ENCODE assay signal across 9 cellular contexts in genomic region chr3:192850501-192850981, GRCh38.
DNase-seq lines count a peak whose midpoint lies in the region; ATAC-seq, FAIRE-seq and TF ChIP-seq lines count a peak whose summit lies in the region.
"Had no signal": no experiment of that assay in that cellular context is flagged by ENCODE, and none has a peak within 500 bp of the region (broad histone marks: within the 10 kb centered on the region; RNA-seq: fewer than 3 reads in every experiment).

No MANE protein-coding gene starts in this region.

- no peaks in the 10 kb centered on the region for H3K9me3 ChIP-seq in HepG2 (ENCODE audit: low read length)
- H3K9me3 ChIP-seq in kidney (ENCODE audit: control insufficient read depth in 1 of 2, low read length in 2 of 2): peaks cover 0 to 3% of the 10 kb centered on the region in 2 donors

- peaks cover 28% of the 10 kb centered on the region for H3K4me1 ChIP-seq in HepG2 (ENCODE audit: insufficient read depth, low read length)
- H3K4me1 ChIP-seq in kidney (ENCODE audit: control insufficient read depth in 1 of 2, insufficient read depth in 1 of 2, low read depth in 1 of 2, low read length in 2 of 2): peaks cover 14 to 16% of the 10 kb centered on the region in 2 donors

- H3K36me3 ChIP-seq in HepG2 (replicated peaks in 1 of 2; ENCODE audit: control insufficient read depth in 1 of 2, insufficient read depth in 2 of 2, low read length in 2 of 2) (no peaks in the 10 kb centered on the region), kidney (ENCODE audit: control insufficient read depth in 1 of 2, insufficient read depth in 2 of 2, low read length in 2 of 2) (no peaks in the 10 kb centered on the region)

- intact Hi-C loops in HepG2 (cut with micrococcal nuclease; ENCODE audit: unreplicated experiment) (loop anchor here (10.0 kb wide), 1 partner anchor 64 kb away; the partner anchor contains the start of gene MB21D2), kidney (cut with DNase I) (no loop called here)

- H3K79me2 ChIP-seq in HepG2 (ENCODE audit: insufficient read depth, low read length): no peaks in the 10 kb centered on the region

- H3K4me3 ChIP-seq in HepG2 (replicated peaks in 1 of 3; ENCODE audit: insufficient read depth in 1 of 3, low read depth in 2 of 3, low read length in 3 of 3) (peak overlapping the region in 2 of 3 experiments; percentile 14 to 35; a peak in 2 of 6 replicates), kidney (ENCODE audit: low read length in 2 of 2) (no peak overlapping the region)

- FAIRE-seq in HepG2 (lab: Jason Lieb, UNC) (peak; percentile 60), kidney (lab: Jason Lieb, UNC) (no peak), D721Med (lab: Jason Lieb, UNC) (no peak)

- POLR2A ChIA-PET in HepG2 (lab: Yijun Ruan, JAX): no interaction called here

- H3K27ac ChIP-seq in HepG2 (ENCODE audit: extremely low read length, insufficient read depth, low read length): no peak overlapping the region
- H3K27ac ChIP-seq in kidney (ENCODE audit: low read depth in 2 of 2, low read length in 2 of 2): peak overlapping the region in 1 of 2 donors; percentile 27

- TF ChIP-seq RAD21 in HepG2 (CRISPR knock-in tag; IDR thresholded peaks at IDR 0.05): no peak

- H3K27me3 ChIP-seq in HepG2 (ENCODE audit: control insufficient read depth in 1 of 2, insufficient read depth in 2 of 2, low read length in 2 of 2): no peaks in the 10 kb centered on the region

- 1% methylated on average over 10 of the region's 11 CpGs for WGBS in HepG2 (ENCODE audit: low lambda C conversion rate)

- H3K4me2 ChIP-seq in HepG2 (ENCODE audit: low read depth, low read length): peak overlapping the region; percentile 60

- peaks cover 12% of the 10 kb centered on the region; the same call in 1 of the 2 replicates for H4K20me1 ChIP-seq in HepG2 (ENCODE audit: insufficient read depth, low read length)

- no peak for TF ChIP-seq EP300 in HepG2 (IDR thresholded peaks at IDR 0.05; ENCODE audit: low read depth in 2 of 2, low read length in 2 of 2)
- TF ChIP-seq EP300 in HepG2 (CRISPR knock-in tag; IDR thresholded peaks at IDR 0.05; ENCODE audit: borderline replicate concordance): no peak

- peak; percentile 65 for ATAC-seq in GM19372 (IDR thresholded peaks at IDR 0.05; ENCODE audit: low read depth, unreplicated experiment)
- peak; percentile 73 for ATAC-seq in HG03442 (IDR thresholded peaks at IDR 0.05; ENCODE audit: unreplicated experiment)
- peak; percentile 91 for ATAC-seq in HepG2

- H2AFZ ChIP-seq in HepG2 (ENCODE audit: low read length): no peak overlapping the region

- DNase-seq in A172 (ENCODE audit: low spot score) (peak; percentile 67), HepG2 (ENCODE audit: low spot score) (peak; percentile 47), kidney (no peak), midbrain (lab: John Stamatoyannopoulos, UW) (no peak), D721Med (ENCODE audit: insufficient read length, low spot score) (no peak)
- peak; percentile 57 to 69 for DNase-seq in activated CD4-positive, alpha-beta T cell treated with anti-CD3 and anti-CD28 coated beads, Interleukin-2, amount 50 U/mL, for 48 hours
- DNase-seq: DND-41 had no signal

- no peak for TF ChIP-seq POLR2A in HepG2 (IDR thresholded peaks at IDR 0.05; ENCODE audit: insufficient read depth in 1 of 2, low read depth in 2 of 2, low read length in 2 of 2)

- CTCF ChIA-PET in HepG2 (lab: Yijun Ruan, JAX; ENCODE audit: low intra/inter-chr PET ratio, low total read pairs): no interaction called here

- TF ChIP-seq CTCF in HepG2 (CRISPR knock-in tag; IDR thresholded peaks at IDR 0.05): no peak
- no peak for TF ChIP-seq CTCF in kidney (IDR thresholded peaks at IDR 0.05; ENCODE audit: borderline replicate concordance, extremely low read depth, insufficient read depth)
- TF ChIP-seq CTCF in D721Med (IDR thresholded peaks at IDR 0.05; ENCODE audit: insufficient read depth, missing control alignments): no peak

- in situ Hi-C loops in HepG2 (cut with HindIII; ENCODE audit: extremely low pct_ligation_motif_present, low pct_unique_long_range_greater_than_20kb): no loop called here

- BruUV-seq in HepG2 (replicated peaks; lab: Mats Ljungman, UMichigan): no TSS peak

- peak overlapping the region; percentile 17 for H3K9ac ChIP-seq in HepG2 (ENCODE audit: insufficient read depth, low read depth, low read length)
- no peak overlapping the region for H3K9ac ChIP-seq in kidney (ENCODE audit: low read length in 2 of 2)

TF ChIP-seq in HepG2, 621 proteins besides CTCF, POLR2A, EP300 and RAD21:
- no peak for TF ChIP-seq SRF (IDR thresholded peaks at IDR 0.05; ENCODE audit: low read depth, low read length)
- TF ChIP-seq SALL1 (CRISPR knock-in tag; IDR thresholded peaks at IDR 0.05): peak; percentile 22; the same call in 1 of the 2 replicates
- TF ChIP-seq ZNF598 (CRISPR knock-in tag; IDR thresholded peaks at IDR 0.05; ENCODE audit: borderline replicate concordance): no peak
- peak; percentile 10 for TF ChIP-seq SKI (IDR thresholded peaks at IDR 0.05; ENCODE audit: partially characterized antibody)
- TF ChIP-seq ZNF33B (CRISPR knock-in tag; IDR thresholded peaks at IDR 0.05): no peak
- TF ChIP-seq, protein P1, sequence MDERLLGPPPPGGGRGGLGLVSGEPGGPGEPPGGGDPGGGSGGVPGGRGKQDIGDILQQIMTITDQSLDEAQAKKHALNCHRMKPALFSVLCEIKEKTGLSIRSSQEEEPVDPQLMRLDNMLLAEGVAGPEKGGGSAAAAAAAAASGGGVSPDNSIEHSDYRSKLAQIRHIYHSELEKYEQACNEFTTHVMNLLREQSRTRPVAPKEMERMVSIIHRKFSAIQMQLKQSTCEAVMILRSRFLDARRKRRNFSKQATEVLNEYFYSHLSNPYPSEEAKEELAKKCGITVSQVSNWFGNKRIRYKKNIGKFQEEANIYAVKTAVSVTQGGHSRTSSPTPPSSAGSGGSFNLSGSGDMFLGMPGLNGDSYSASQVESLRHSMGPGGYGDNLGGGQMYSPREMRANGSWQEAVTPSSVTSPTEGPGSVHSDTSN (CRISPR knock-in tag; IDR thresholded peaks at IDR 0.05): no peak
- no peak for TF ChIP-seq GTF2F1 (IDR thresholded peaks at IDR 0.05; ENCODE audit: low read length)
- TF ChIP-seq YEATS4 (CRISPR knock-in tag; IDR thresholded peaks at IDR 0.05; ENCODE audit: borderline replicate concordance): no peak
- TF ChIP-seq, protein P2, sequence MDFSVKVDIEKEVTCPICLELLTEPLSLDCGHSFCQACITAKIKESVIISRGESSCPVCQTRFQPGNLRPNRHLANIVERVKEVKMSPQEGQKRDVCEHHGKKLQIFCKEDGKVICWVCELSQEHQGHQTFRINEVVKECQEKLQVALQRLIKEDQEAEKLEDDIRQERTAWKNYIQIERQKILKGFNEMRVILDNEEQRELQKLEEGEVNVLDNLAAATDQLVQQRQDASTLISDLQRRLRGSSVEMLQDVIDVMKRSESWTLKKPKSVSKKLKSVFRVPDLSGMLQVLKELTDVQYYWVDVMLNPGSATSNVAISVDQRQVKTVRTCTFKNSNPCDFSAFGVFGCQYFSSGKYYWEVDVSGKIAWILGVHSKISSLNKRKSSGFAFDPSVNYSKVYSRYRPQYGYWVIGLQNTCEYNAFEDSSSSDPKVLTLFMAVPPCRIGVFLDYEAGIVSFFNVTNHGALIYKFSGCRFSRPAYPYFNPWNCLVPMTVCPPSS (IDR thresholded peaks at IDR 0.05): no peak
- TF ChIP-seq, protein P3, sequence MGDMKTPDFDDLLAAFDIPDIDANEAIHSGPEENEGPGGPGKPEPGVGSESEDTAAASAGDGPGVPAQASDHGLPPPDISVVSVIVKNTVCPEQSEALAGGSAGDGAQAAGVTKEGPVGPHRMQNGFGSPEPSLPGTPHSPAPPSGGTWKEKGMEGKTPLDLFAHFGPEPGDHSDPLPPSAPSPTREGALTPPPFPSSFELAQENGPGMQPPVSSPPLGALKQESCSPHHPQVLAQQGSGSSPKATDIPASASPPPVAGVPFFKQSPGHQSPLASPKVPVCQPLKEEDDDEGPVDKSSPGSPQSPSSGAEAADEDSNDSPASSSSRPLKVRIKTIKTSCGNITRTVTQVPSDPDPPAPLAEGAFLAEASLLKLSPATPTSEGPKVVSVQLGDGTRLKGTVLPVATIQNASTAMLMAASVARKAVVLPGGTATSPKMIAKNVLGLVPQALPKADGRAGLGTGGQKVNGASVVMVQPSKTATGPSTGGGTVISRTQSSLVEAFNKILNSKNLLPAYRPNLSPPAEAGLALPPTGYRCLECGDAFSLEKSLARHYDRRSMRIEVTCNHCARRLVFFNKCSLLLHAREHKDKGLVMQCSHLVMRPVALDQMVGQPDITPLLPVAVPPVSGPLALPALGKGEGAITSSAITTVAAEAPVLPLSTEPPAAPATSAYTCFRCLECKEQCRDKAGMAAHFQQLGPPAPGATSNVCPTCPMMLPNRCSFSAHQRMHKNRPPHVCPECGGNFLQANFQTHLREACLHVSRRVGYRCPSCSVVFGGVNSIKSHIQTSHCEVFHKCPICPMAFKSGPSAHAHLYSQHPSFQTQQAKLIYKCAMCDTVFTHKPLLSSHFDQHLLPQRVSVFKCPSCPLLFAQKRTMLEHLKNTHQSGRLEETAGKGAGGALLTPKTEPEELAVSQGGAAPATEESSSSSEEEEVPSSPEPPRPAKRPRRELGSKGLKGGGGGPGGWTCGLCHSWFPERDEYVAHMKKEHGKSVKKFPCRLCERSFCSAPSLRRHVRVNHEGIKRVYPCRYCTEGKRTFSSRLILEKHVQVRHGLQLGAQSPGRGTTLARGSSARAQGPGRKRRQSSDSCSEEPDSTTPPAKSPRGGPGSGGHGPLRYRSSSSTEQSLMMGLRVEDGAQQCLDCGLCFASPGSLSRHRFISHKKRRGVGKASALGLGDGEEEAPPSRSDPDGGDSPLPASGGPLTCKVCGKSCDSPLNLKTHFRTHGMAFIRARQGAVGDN (CRISPR knock-in tag; IDR thresholded peaks at IDR 0.05): peak; percentile 32
- TF ChIP-seq BCL6 (CRISPR knock-in tag; IDR thresholded peaks at IDR 0.05): peak; percentile 56; the same call in 1 of the 2 replicates
- 0 out of 2 replicates have a peak, but pooled peaks have one; percentile 17 for TF ChIP-seq ZFX (CRISPR knock-in tag; IDR thresholded peaks at IDR 0.05; ENCODE audit: low read depth)
- no peak for TF ChIP-seq NONO (IDR thresholded peaks at IDR 0.05)
- no peak for TF ChIP-seq NONO (CRISPR knock-in tag; conservative IDR thresholded peaks at IDR 0.05)
- TF ChIP-seq SRY (CRISPR knock-in tag; IDR thresholded peaks at IDR 0.05): no peak
- TF ChIP-seq RARA (CRISPR knock-in tag; IDR thresholded peaks at IDR 0.05): peak; percentile 30; the same call in 1 of the 2 replicates

Comparison
In these comparisons a context has a peak if more than half of its experiments do, and no peak if none do; other contexts are left out.
1. DNase-seq: peak in A172 (single experiment), activated CD4-positive, alpha-beta T cell treated with anti-CD3 and anti-CD28 coated beads, Interleukin-2, amount 50 U/mL, for 48 hours (2 of 2) and HepG2 (single experiment); none in kidney (single experiment), midbrain (single experiment) and D721Med (single experiment).
2. H3K4me3 ChIP-seq: peak in HepG2 (2 of 3); none in kidney (0 of 2).
3. Peak in every context shown above with its lines, with median percentiles within 50 percentile points of each other: ATAC-seq.